ENCODE assay signal across 14 cellular contexts in genomic region chr6:109820706-109821350, GRCh38.
A peak's percentile ranks its signal among the peaks of the same experiment; 100 is the strongest.
DNase-seq lines count a peak whose midpoint lies in the region; ATAC-seq and TF ChIP-seq lines count a peak whose summit lies in the region.
"Had no signal": no experiment of that assay in that cellular context is flagged by ENCODE, and none has a peak within 500 bp of the region (broad histone marks: within the 10 kb centered on the region; RNA-seq: fewer than 3 reads in every experiment).

No MANE protein-coding gene starts in this region.

- peaks cover 20% of the 10 kb centered on the region for H3K4me1 ChIP-seq in DOHH2 (ENCODE audit: control insufficient read depth, low read length)
- H3K4me1 ChIP-seq in prostate gland (replicated peaks): no peaks in the 10 kb centered on the region
- H3K4me1 ChIP-seq: vagina had no signal

- no peak for TF ChIP-seq CTCF in DOHH2 (IDR thresholded peaks at IDR 0.05; ENCODE audit: low read depth, low read length, poor library complexity, severe bottlenecking)
- TF ChIP-seq CTCF in prostate gland (IDR thresholded peaks at IDR 0.05): no peak

- intact Hi-C loops in prostate gland (cut with DNase I): no loop called here

- peak overlapping the region; percentile 24; the same call in 1 of the 2 replicates for H3K27ac ChIP-seq in DOHH2 (ENCODE audit: low read depth, low read length)
- H3K27ac ChIP-seq in prostate gland: no peak overlapping the region
- H3K27ac ChIP-seq: vagina had no signal

- H3K79me2 ChIP-seq in DOHH2 (ENCODE audit: control insufficient read depth, low read length): no peaks in the 10 kb centered on the region

- H3K4me2 ChIP-seq in DOHH2 (ENCODE audit: low read length): peak overlapping the region; percentile 48

- H3K4me3 ChIP-seq in DOHH2 (ENCODE audit: low read length) (peak overlapping the region; percentile 25), prostate gland (no peak overlapping the region)
- H3K4me3 ChIP-seq: vagina had no signal

- H3K36me3 ChIP-seq in DOHH2 (ENCODE audit: control insufficient read depth, low read length): no peaks in the 10 kb centered on the region
- no peaks in the 10 kb centered on the region for H3K36me3 ChIP-seq in prostate gland

- H3K9me2 ChIP-seq in DOHH2 (replicated peaks; ENCODE audit: control insufficient read depth, low read length): no peaks in the 10 kb centered on the region

- TF ChIP-seq POLR2A in prostate gland (IDR thresholded peaks at IDR 0.05): no peak

- no peaks in the 10 kb centered on the region for H4K20me1 ChIP-seq in DOHH2 (ENCODE audit: control insufficient read depth, insufficient read depth, low read depth, low read length)

- DNase-seq in prostate gland (ENCODE audit: low spot score) (no peak), dermis blood vessel endothelial cell (no peak), HT-29 (ENCODE audit: low spot score) (no peak), NCI-H2227 (lab: John Stamatoyannopoulos, UW; ENCODE audit: unreplicated experiment) (no peak)
- DNase-seq: activated CD4-positive, alpha-beta T cell treated with anti-CD3 and anti-CD28 coated beads, Interleukin-2, amount 10 ng/mL, durations not matched to agents 7 days and 5 days; COR-L47; NCI-H2081 treated with DMSO at 0.1 percent for 48 hours; posterior cingulate gyrus; T-cell had no signal

- H3F3A ChIP-seq in DOHH2 (ENCODE audit: control insufficient read depth, insufficient read depth): peaks cover 3% of the 10 kb centered on the region; the same call in 1 of the 2 replicates

- no peaks in the 10 kb centered on the region for H3K27me3 ChIP-seq in DOHH2 (ENCODE audit: control insufficient read depth, low read length)
- H3K27me3 ChIP-seq in prostate gland (replicated peaks; ENCODE audit: insufficient read depth): no peaks in the 10 kb centered on the region
- H3K27me3 ChIP-seq: vagina had no signal

- ATAC-seq in GM18867 (IDR thresholded peaks at IDR 0.05; ENCODE audit: unreplicated experiment) (peak; percentile 74), GM21723 (IDR thresholded peaks at IDR 0.05; ENCODE audit: unreplicated experiment) (peak; percentile 75), HG03442 (IDR thresholded peaks at IDR 0.05; ENCODE audit: unreplicated experiment) (peak; percentile 59)
- ATAC-seq: T-cell had no signal

- 90% methylated on average over 4 of the region's 4 CpGs for WGBS in prostate gland

- H3K9me3 ChIP-seq in DOHH2 (ENCODE audit: control insufficient read depth, insufficient read depth, low read length) (no peaks in the 10 kb centered on the region), prostate gland (no peaks in the 10 kb centered on the region)
- H3K9me3 ChIP-seq: vagina had no signal
